In the genomic region with DNA sequence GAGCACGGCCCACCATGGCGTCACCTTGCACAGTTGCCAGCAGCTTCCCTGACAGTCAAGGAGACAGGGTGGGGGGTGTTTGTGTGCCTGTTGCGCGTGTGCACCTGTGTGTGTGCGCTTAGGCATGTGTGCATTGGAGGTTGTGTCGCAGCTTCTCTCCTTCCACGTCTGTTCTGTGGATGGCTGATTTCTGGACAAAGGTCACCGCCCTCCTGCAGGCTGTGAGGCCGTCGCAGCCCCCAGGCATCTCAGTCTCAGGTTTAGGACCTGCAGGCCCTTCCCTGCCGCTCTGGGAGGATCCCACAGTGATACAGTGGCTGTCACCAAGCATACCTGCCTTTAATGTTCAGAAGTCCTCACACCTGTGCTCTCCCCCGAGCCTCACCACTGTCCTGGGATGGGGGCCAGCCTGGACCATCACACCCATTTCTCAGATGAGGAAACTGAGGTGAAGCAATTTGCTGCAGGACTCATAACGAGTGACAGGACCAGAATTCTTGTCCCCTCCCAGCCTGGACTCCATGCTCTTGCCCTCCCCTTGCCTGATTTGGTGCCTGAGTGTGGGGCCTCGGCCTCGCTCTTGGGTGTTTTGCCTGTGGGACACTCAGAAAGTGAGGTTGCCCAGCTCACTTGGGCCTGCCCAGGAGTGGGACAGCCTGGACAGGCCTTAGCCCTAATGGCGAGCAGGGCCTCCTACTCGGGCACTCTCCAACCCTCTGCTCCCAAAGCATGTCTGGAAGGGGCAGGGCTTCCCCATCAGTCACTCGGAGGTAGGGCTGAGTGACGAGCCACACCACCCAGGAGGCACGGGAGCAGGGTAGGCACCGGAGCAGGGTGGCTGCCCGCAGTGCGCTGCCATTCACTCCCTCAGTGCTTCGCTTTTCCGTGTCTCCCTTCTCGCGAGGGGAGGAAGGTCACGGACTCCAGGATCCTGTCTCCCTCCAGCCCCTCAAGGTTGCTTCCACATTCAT, we compare ENCODE assay signal across 21 cellular contexts.
"Had no signal": no experiment of that assay in that cellular context is flagged by ENCODE, and none has a peak within 500 bp of the region (broad histone marks: within the 10 kb centered on the region; RNA-seq: fewer than 3 reads in every experiment).

No MANE protein-coding gene starts in this region.

- H3K27ac ChIP-seq: brain microvascular endothelial cell, lower lobe of right lung, testis had no signal

- H3K4me3 ChIP-seq: lower lobe of right lung, smooth muscle cell, testis had no signal

- H3K27me3 Mint-ChIP-seq: activated CD4-positive, alpha-beta T cell treated with anti-CD3 and anti-CD28 coated beads, Interleukin-2, amount 10 ng/mL, durations not matched to agents 24 days and 14 days; activated naive CD4-positive, alpha-beta T cell treated with anti-CD3 and anti-CD28 coated beads, Interleukin-2, amount 10 ng/mL, durations not matched to agents 7 days and 5 days; activated naive CD8-positive, alpha-beta T cell treated with anti-CD3 and anti-CD28 coated beads, Interleukin-2, amount 50 U/mL, for 24 hours; type B pancreatic cell had no signal

- DNase-seq: activated CD4-positive, alpha-beta T cell treated with anti-CD3 and anti-CD28 coated beads, Interleukin-2, amount 10 ng/mL, durations not matched to agents 24 days and 14 days; activated CD4-positive, CD25-positive, alpha-beta regulatory T cell; activated CD8-positive, alpha-beta memory T cell treated with anti-CD3 and anti-CD28 coated beads, Interleukin-2, amount 50 U/mL, for 4 hours; activated effector memory CD4-positive, alpha-beta T cell treated with Interleukin-2 at 50 U/mL for 16 hours; activated naive CD4-positive, alpha-beta T cell treated with anti-CD3 and anti-CD28 coated beads, Interleukin-2, amount 10 ng/mL, durations not matched to agents 7 days and 5 days; activated naive CD8-positive, alpha-beta T cell treated with anti-CD3 and anti-CD28 coated beads, Interleukin-2, amount 50 U/mL, for 24 hours; activated T-cell treated with anti-CD3 and anti-CD28 coated beads, Interleukin-2, amount 50 U/mL, for 4 hours; anterior cingulate cortex; brain microvascular endothelial cell; cortex of kidney; erythroblast; foreskin melanocyte; kidney glomerular epithelial cell; lower lobe of right lung; nephron progenitor cell; occipital lobe; stimulated activated CD4-positive, alpha-beta T cell treated with anti-CD3 and anti-CD28 coated beads, Interleukin-4, amount 100 ng/mL, for 1 hour; T1000; testis had no signal

- H3K27me3 ChIP-seq: brain microvascular endothelial cell, testis had no signal

- H3K9me3 Mint-ChIP-seq: activated naive CD8-positive, alpha-beta T cell treated with anti-CD3 and anti-CD28 coated beads, Interleukin-2, amount 50 U/mL, for 24 hours; activated T-cell treated with anti-CD3 and anti-CD28 coated beads, Interleukin-2, amount 50 U/mL, for 4 hours had no signal

- H3K4me2 ChIP-seq: smooth muscle cell had no signal

- ATAC-seq: activated naive CD8-positive, alpha-beta T cell treated with anti-CD3 and anti-CD28 coated beads, Interleukin-2, amount 50 U/mL, for 24 hours; activated T-cell treated with anti-CD3 and anti-CD28 coated beads, Interleukin-2, amount 50 U/mL, for 4 hours; lower lobe of right lung had no signal

- H3K9me3 ChIP-seq: lower lobe of right lung, testis had no signal

- H3K4me1 ChIP-seq: lower lobe of right lung, testis had no signal

- H3K4me3 Mint-ChIP-seq: activated CD4-positive, alpha-beta T cell treated with anti-CD3 and anti-CD28 coated beads, Interleukin-2, amount 10 ng/mL, durations not matched to agents 24 days and 14 days; activated naive CD4-positive, alpha-beta T cell treated with anti-CD3 and anti-CD28 coated beads, Interleukin-2, amount 10 ng/mL, durations not matched to agents 7 days and 5 days; activated naive CD8-positive, alpha-beta T cell treated with anti-CD3 and anti-CD28 coated beads, Interleukin-2, amount 50 U/mL, for 24 hours; activated T-cell treated with anti-CD3 and anti-CD28 coated beads, Interleukin-2, amount 50 U/mL, for 4 hours; nephron progenitor cell; type B pancreatic cell had no signal

- H3K36me3 ChIP-seq: brain microvascular endothelial cell had no signal

- H3K27ac Mint-ChIP-seq: activated CD4-positive, alpha-beta T cell treated with anti-CD3 and anti-CD28 coated beads, Interleukin-2, amount 10 ng/mL, durations not matched to agents 24 days and 14 days; activated naive CD4-positive, alpha-beta T cell treated with anti-CD3 and anti-CD28 coated beads, Interleukin-2, amount 10 ng/mL, durations not matched to agents 7 days and 5 days; activated naive CD8-positive, alpha-beta T cell treated with anti-CD3 and anti-CD28 coated beads, Interleukin-2, amount 50 U/mL, for 24 hours; type B pancreatic cell had no signal
